17 cellular contexts compared by ENCODE assay signal in the genomic region with DNA sequence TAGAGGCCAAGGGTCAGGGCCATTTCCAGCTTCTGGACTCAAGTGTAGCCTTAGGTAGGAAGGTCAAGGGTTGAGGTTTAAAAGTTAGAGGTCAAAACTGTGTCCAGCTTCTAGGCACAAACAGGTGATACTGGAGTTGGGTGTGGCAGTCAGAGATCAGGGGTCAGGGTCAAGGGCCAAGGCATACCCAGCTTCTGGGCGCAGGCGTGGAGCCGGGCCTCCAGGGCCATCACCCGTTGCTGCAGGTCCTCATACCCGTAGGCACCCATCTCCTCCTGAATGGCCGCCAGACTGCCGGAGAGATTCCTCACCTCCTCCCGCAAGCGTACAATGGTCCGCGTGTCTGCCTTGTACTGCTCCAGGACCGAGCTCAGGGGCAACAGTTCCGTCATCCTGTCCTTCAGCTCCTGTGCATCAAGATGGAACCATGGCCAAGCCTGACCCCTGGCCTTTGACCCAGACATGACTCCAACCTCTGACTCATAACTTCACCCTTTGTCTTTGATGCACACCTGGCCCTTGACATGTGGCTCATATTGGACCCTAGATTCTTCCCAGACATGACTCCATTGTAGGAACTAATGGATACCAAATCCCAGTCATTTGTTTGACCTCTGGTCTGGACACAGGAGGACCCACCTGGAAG. TPM values are rescaled to one million over a fixed set of nuclear protein-coding genes. Genes with fewer than 3 reads are reported as not detected.
A peak's percentile ranks its signal among the peaks of the same experiment; 100 is the strongest.
DNase-seq lines count a peak whose midpoint lies in the region; ATAC-seq and TF ChIP-seq lines count a peak whose summit lies in the region.
"Had no signal": no experiment of that assay in that cellular context is flagged by ENCODE, and none has a peak within 500 bp of the region (broad histone marks: within the 10 kb centered on the region; RNA-seq: fewer than 3 reads in every experiment).

No MANE protein-coding gene starts in this region.

- H3K4me3 Mint-ChIP-seq in activated naive CD4-positive, alpha-beta T cell treated with anti-CD3 and anti-CD28 coated beads, Interleukin-2, amount 50 U/mL, for 24 hours = peak overlapping the region; percentile 89
- H3K4me3 Mint-ChIP-seq in activated CD4-positive, alpha-beta memory T cell treated with anti-CD3 and anti-CD28 coated beads for 36 hours = no peak overlapping the region
- H3K4me3 Mint-ChIP-seq: type B pancreatic cell had no signal

- H3K18ac ChIP-seq in neuronal stem cell (ENCODE audit: low read length) = no peak overlapping the region

- no peak overlapping the region for H2BK120ac ChIP-seq in neuronal stem cell (ENCODE audit: low read depth, low read length)

- H3K27me3 ChIP-seq in duodenal mucosa (ENCODE audit: control insufficient read depth in 1 of 2, insufficient read depth in 2 of 2, low read length in 2 of 2) = no peaks in the 10 kb centered on the region
- no peaks in the 10 kb centered on the region for H3K27me3 ChIP-seq in spleen (replicated peaks in 1 of 7)
- no peaks in the 10 kb centered on the region for H3K27me3 ChIP-seq in neuronal stem cell (ENCODE audit: control insufficient read depth in 3 of 3, insufficient read depth in 3 of 3, low read depth in 1 of 3, low read length in 3 of 3)
- H3K27me3 ChIP-seq: stomach had no signal

- H3K36me3 ChIP-seq in duodenal mucosa (ENCODE audit: control insufficient read depth in 1 of 2, insufficient read depth in 2 of 2, low read length in 2 of 2) (no peaks in the 10 kb centered on the region), spleen (peaks cover 0 to 15% (median 0%) of the 10 kb centered on the region in 6 donors), neuronal stem cell (replicated peaks in 1 of 2; ENCODE audit: control insufficient read depth in 2 of 2, insufficient read depth in 2 of 2, low read length in 2 of 2) (peaks cover 0 to 3% of the 10 kb centered on the region in 2 donors)

- CTCF ChIA-PET in activated CD4-positive, alpha-beta memory T cell treated with anti-CD3 and anti-CD28 coated beads for 36 hours (lab: Charles Lee) = interaction anchor here (1.1 to 1.3 kb wide), 2 partner anchors 23 to 143 kb away, joined by 3 read pairs; no protein-coding TSS in a partner anchor

- no peaks in the 10 kb centered on the region for H3K79me1 ChIP-seq in neuronal stem cell (ENCODE audit: low read depth, low read length)

- H3K4me3 ChIP-seq in duodenal mucosa (ENCODE audit: low read depth in 1 of 2, low read length in 2 of 2) (peak overlapping the region; percentile 36 to 40), spleen (peak overlapping the region in 2 of 8 donors; percentile 6 to 47), neuronal stem cell (ENCODE audit: low read length in 2 of 2) (peak overlapping the region in 1 of 2 donors; percentile 59)
- H3K4me3 ChIP-seq: lung, stomach had no signal

- H3K4me1 ChIP-seq in duodenal mucosa (ENCODE audit: control insufficient read depth in 1 of 2, insufficient read depth in 2 of 2, low read length in 2 of 2) (peaks cover 5 to 9% of the 10 kb centered on the region in 2 donors), spleen (peaks cover 0 to 24% (median 15%) of the 10 kb centered on the region in 6 donors), neuronal stem cell (ENCODE audit: control insufficient read depth in 2 of 2, insufficient read depth in 1 of 2, low read depth in 1 of 2, low read length in 2 of 2) (no peaks in the 10 kb centered on the region)
- H3K4me1 ChIP-seq: stomach had no signal

- no peak for TF ChIP-seq CTCF in spleen (IDR thresholded peaks at IDR 0.05 in 8 of 11, conservative IDR thresholded peaks at IDR 0.05 in 3 of 11)

- H3K9ac ChIP-seq in duodenal mucosa (ENCODE audit: low read depth in 1 of 2, low read length in 2 of 2) (no peak overlapping the region), neuronal stem cell (ENCODE audit: low read depth, low read length, poor library complexity) (no peak overlapping the region)

- POLR2A ChIA-PET in activated CD4-positive, alpha-beta memory T cell treated with anti-CD3 and anti-CD28 coated beads for 36 hours (lab: Charles Lee) = no interaction called here

- no peak overlapping the region for H3K4ac ChIP-seq in neuronal stem cell (ENCODE audit: low read length)

- intact Hi-C loops in activated CD4-positive, alpha-beta memory T cell treated with anti-CD3 and anti-CD28 coated beads for 36 hours (cut with micrococcal nuclease) = no loop called here
- intact Hi-C loops in spleen (cut with DNase I; ENCODE audit: low total_unique reads) = loop anchor here (10.0 kb wide), 1 partner anchor 58 kb away; no protein-coding TSS in a partner anchor

- peaks cover 86% of the 10 kb centered on the region for H3K4me1 Mint-ChIP-seq in activated naive CD4-positive, alpha-beta T cell treated with anti-CD3 and anti-CD28 coated beads, Interleukin-2, amount 50 U/mL, for 24 hours
- peaks cover 47% of the 10 kb centered on the region for H3K4me1 Mint-ChIP-seq in activated CD4-positive, alpha-beta memory T cell treated with anti-CD3 and anti-CD28 coated beads for 36 hours (ENCODE audit: low read depth)

- 91 to 97% (median 92%) methylated on average over 13 of the region's 13 CpGs for WGBS in spleen, 5 donors
- WGBS in neuronal stem cell (ENCODE audit: extremely low coverage in 2 of 2, insufficient read length in 2 of 2, insufficient replicate concordance in 1 of 2), 2 donors = no CpG with 5 or more reads among the region's 13 CpGs

- DNase-seq in activated naive CD4-positive, alpha-beta T cell treated with anti-CD3 and anti-CD28 coated beads, Interleukin-2, amount 50 U/mL, for 16 hours = no peak
- DNase-seq in activated CD4-positive, alpha-beta memory T cell treated with anti-CD3 and anti-CD28 coated beads for 36 hours = no peak
- DNase-seq in spleen (peak; percentile 65), neuronal stem cell (ENCODE audit: low spot score) (no peak), AML-193 (lab: John Stamatoyannopoulos, UW) (no peak)
- DNase-seq: cortex of kidney, NCI-H1092, NCI-H2081 treated with DMSO at 0.1 percent for 48 hours, NCI-H524, stomach, WERI-Rb-1 had no signal

- no peak overlapping the region for H4K91ac ChIP-seq in neuronal stem cell (ENCODE audit: low read depth, low read length, poor library complexity)

- no peak overlapping the region for H3K4me2 ChIP-seq in neuronal stem cell (ENCODE audit: insufficient read depth, low read length, poor library complexity, severe bottlenecking)

- no peaks in the 10 kb centered on the region for H3K9me3 ChIP-seq in duodenal mucosa (ENCODE audit: control insufficient read depth in 1 of 2, low read length in 2 of 2)
- no peaks in the 10 kb centered on the region for H3K9me3 ChIP-seq in spleen
- peaks cover 0 to 1% of the 10 kb centered on the region in 2 donors for H3K9me3 ChIP-seq in neuronal stem cell (replicated peaks in 1 of 2; ENCODE audit: control insufficient read depth in 2 of 2, insufficient read depth in 1 of 2, low read depth in 1 of 2, low read length in 2 of 2)
- H3K9me3 ChIP-seq: stomach had no signal

- no peaks in the 10 kb centered on the region for H3K9me3 Mint-ChIP-seq in activated naive CD4-positive, alpha-beta T cell treated with anti-CD3 and anti-CD28 coated beads, Interleukin-2, amount 50 U/mL, for 24 hours
- no peaks in the 10 kb centered on the region for H3K9me3 Mint-ChIP-seq in activated CD4-positive, alpha-beta memory T cell treated with anti-CD3 and anti-CD28 coated beads for 36 hours
- H3K9me3 Mint-ChIP-seq: activated naive CD4-positive, alpha-beta T cell treated with anti-CD3 and anti-CD28 coated beads, Interleukin-2, amount 50 U/mL, for 72 hours; type B pancreatic cell had no signal

- no peak for ATAC-seq in GM18870 (IDR thresholded peaks at IDR 0.05; ENCODE audit: unreplicated experiment)

- H2AK5ac ChIP-seq in neuronal stem cell (ENCODE audit: low read depth, low read length) = no peak overlapping the region

- H3K23ac ChIP-seq in neuronal stem cell (ENCODE audit: low read depth, low read length, poor library complexity) = no peak overlapping the region

- no peak overlapping the region for H3K14ac ChIP-seq in neuronal stem cell (ENCODE audit: low read length)

- H2BK12ac ChIP-seq in neuronal stem cell (ENCODE audit: low read length) = no peak overlapping the region

- H3K27ac Mint-ChIP-seq in activated naive CD4-positive, alpha-beta T cell treated with anti-CD3 and anti-CD28 coated beads, Interleukin-2, amount 50 U/mL, for 24 hours = peak overlapping the region; percentile 97
- peak overlapping the region; percentile 86 for H3K27ac Mint-ChIP-seq in activated CD4-positive, alpha-beta memory T cell treated with anti-CD3 and anti-CD28 coated beads for 36 hours
- H3K27ac Mint-ChIP-seq: type B pancreatic cell had no signal

- H3K27ac ChIP-seq in duodenal mucosa (ENCODE audit: low read depth, low read length) = no peak overlapping the region
- peak overlapping the region in 5 of 8 donors; percentile 6 to 86 (median 74) for H3K27ac ChIP-seq in spleen
- no peak overlapping the region for H3K27ac ChIP-seq in neuronal stem cell (replicated peaks; ENCODE audit: low read length)
- H3K27ac ChIP-seq: WERI-Rb-1 had no signal

- no peak overlapping the region for H2BK15ac ChIP-seq in neuronal stem cell (ENCODE audit: low read length)

- H3K36me3 Mint-ChIP-seq in activated naive CD4-positive, alpha-beta T cell treated with anti-CD3 and anti-CD28 coated beads, Interleukin-2, amount 50 U/mL, for 24 hours = peaks cover 2% of the 10 kb centered on the region
- peaks cover 5% of the 10 kb centered on the region for H3K36me3 Mint-ChIP-seq in activated CD4-positive, alpha-beta memory T cell treated with anti-CD3 and anti-CD28 coated beads for 36 hours

- no peak for TF ChIP-seq POLR2A in spleen (IDR thresholded peaks at IDR 0.05)

- H3K27me3 Mint-ChIP-seq in activated naive CD4-positive, alpha-beta T cell treated with anti-CD3 and anti-CD28 coated beads, Interleukin-2, amount 50 U/mL, for 24 hours = no peaks in the 10 kb centered on the region
- H3K27me3 Mint-ChIP-seq in activated CD4-positive, alpha-beta memory T cell treated with anti-CD3 and anti-CD28 coated beads for 36 hours = no peaks in the 10 kb centered on the region
- H3K27me3 Mint-ChIP-seq: type B pancreatic cell had no signal

- no peak overlapping the region for H2BK5ac ChIP-seq in neuronal stem cell (ENCODE audit: low read length)

- H2AFZ ChIP-seq in neuronal stem cell (ENCODE audit: low read length) = no peak overlapping the region

- no peak overlapping the region for H4K8ac ChIP-seq in neuronal stem cell (ENCODE audit: low read depth, low read length)

RNA-seq across cellular contexts. Expression of a gene that starts 22.1 kb away (rescaled TPM):
- 10 to 100 TPM; 85.4 to 86.1 TPM for total RNA-seq in activated CD4-positive, alpha-beta memory T cell treated with anti-CD3 and anti-CD28 coated beads for 36 hours
- total RNA-seq in spleen = 10 to 100 TPM; 37.7 to 53.2 (median 46.8) TPM
- 10 to 100 TPM; 60.8 to 86.1 (median 77.7) TPM for polyA plus RNA-seq in spleen
- 78.9 TPM for polyA plus RNA-seq in neuronal stem cell (2013, experiment 1 of 2)
- 76.3 TPM for polyA plus RNA-seq in neuronal stem cell (2013, experiment 2 of 2)

RNA-seq across cellular contexts. Expression of a gene that starts 29.5 kb away (rescaled TPM):
- total RNA-seq in activated CD4-positive, alpha-beta memory T cell treated with anti-CD3 and anti-CD28 coated beads for 36 hours = 100 to 1,000 TPM; 334 to 346 TPM
- 100 to 1,000 TPM; 180 to 286 (median 224) TPM for total RNA-seq in spleen
- polyA plus RNA-seq in spleen = 100 to 1,000 TPM; 615 to 778 (median 743) TPM
- polyA plus RNA-seq in neuronal stem cell (2013, experiment 1 of 2) = 416 TPM
- polyA plus RNA-seq in neuronal stem cell (2013, experiment 2 of 2) = 386 TPM

RNA-seq across cellular contexts. Expression of a gene that starts 38.3 kb away (rescaled TPM):
- 10 to 100 TPM; 20.7 to 22.0 TPM for total RNA-seq in activated CD4-positive, alpha-beta memory T cell treated with anti-CD3 and anti-CD28 coated beads for 36 hours
- total RNA-seq in spleen = 10 to 100 TPM; 19.8 to 31.9 (median 22.9) TPM
- polyA plus RNA-seq in spleen = 10 to 100 TPM; 14.5 to 18.1 (median 16.0) TPM
- 24.5 TPM for polyA plus RNA-seq in neuronal stem cell (2013, experiment 1 of 2)
- 22.9 TPM for polyA plus RNA-seq in neuronal stem cell (2013, experiment 2 of 2)

Comparison
In these comparisons a context has a peak if more than half of its experiments do, and no peak if none do; other contexts are left out.
1. H3K27ac ChIP-seq: peak in spleen (5 of 8); none in duodenal mucosa (single experiment) and neuronal stem cell (single experiment).